ENCODE assay signal across 22 cellular contexts in the genomic region with DNA sequence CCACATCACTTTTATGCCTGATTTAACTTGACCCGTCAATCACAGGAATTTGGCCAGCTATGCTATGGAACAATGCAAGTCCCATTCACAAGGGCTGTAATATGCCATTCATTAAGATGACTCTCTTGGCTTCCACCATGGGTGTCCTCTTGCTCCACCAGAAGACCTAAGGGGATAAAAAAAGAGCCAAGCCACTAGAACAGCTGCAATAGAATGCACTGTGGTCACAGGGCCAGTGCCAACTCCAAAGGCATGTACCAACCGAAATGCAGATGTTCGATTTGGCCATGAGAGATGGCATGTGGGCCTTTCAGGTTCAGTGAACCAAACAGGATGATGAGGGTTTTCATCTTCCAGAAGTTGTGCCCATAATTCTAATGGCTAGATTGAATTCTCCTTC.
"Had no signal": no experiment of that assay in that cellular context is flagged by ENCODE, and none has a peak within 500 bp of the region (broad histone marks: within the 10 kb centered on the region; RNA-seq: fewer than 3 reads in every experiment).

No MANE protein-coding gene starts in this region.

- H3K9me3 ChIP-seq: ascending aorta had no signal

- DNase-seq: activated B cell treated with CpG ODN at 0.5 μM for 24 hours; activated CD4-positive, alpha-beta T cell treated with anti-CD3 and anti-CD28 coated beads for 1 hour; activated CD4-positive, alpha-beta T cell treated with anti-CD3 and anti-CD28 coated beads, Interleukin-2, amount 10 ng/mL, durations not matched to agents 24 days and 14 days; activated CD4-positive, alpha-beta T cell treated with anti-CD3 and anti-CD28 coated beads, Interleukin-2, amount 50 U/mL, for 48 hours; activated CD8-positive, alpha-beta memory T cell treated with anti-CD3 and anti-CD28 coated beads, Interleukin-2, amount 10 ng/mL, durations not matched to agents 7 days and 5 days; activated effector memory CD4-positive, alpha-beta T cell treated with Interleukin-2 at 50 U/mL for 16 hours; activated naive CD4-positive, alpha-beta T cell; activated naive CD8-positive, alpha-beta T cell treated with anti-CD3 and anti-CD28 coated beads, Interleukin-2, amount 50 U/mL, for 24 hours; activated T-cell treated with anti-CD3 and anti-CD28 coated beads, Interleukin-2, amount 50 U/mL, for 24 hours; amniotic stem cell; KBM-7; NCI-H1092; NCI-H1417 treated with DMSO at 0.1 percent for 48 hours; NCI-H2081; NCI-H2171; NCI-H2227 treated with DMSO at 0.1 percent for 48 hours; NCI-H510A; PC-3; SHP77 treated with DMSO at 0.1 percent for 48 hours; T-helper 17 cell; T-helper 9 cell had no signal

- H3K36me3 ChIP-seq: ascending aorta had no signal

- H3K27ac ChIP-seq: ascending aorta had no signal

- H3K4me3 ChIP-seq: ascending aorta had no signal

- H3K27me3 ChIP-seq: ascending aorta had no signal

- H3K4me1 ChIP-seq: ascending aorta had no signal
